8 cellular contexts compared by ENCODE assay signal in genomic region chr12:1606021-1606622, GRCh38.
DNase-seq lines count a peak whose midpoint lies in the region; ATAC-seq lines count a peak whose summit lies in the region.

No MANE protein-coding gene starts in this region.

- peak overlapping the region; percentile 73 for H3K4me3 Mint-ChIP-seq in central memory CD8-positive, alpha-beta T cell

- no peak for ATAC-seq in central memory CD8-positive, alpha-beta T cell (replicated peaks; ENCODE audit: extremely low read depth, poor library complexity, severe bottlenecking)

- H3K36me3 Mint-ChIP-seq in central memory CD8-positive, alpha-beta T cell (ENCODE audit: insufficient read depth): peaks cover 11% of the 10 kb centered on the region

- H3K27ac Mint-ChIP-seq in central memory CD8-positive, alpha-beta T cell (ENCODE audit: low read depth): no peak overlapping the region

- DNase-seq in GM04503 (ENCODE audit: low read depth) (peak; percentile 68), HCEC 1CT (peak; percentile 92), NCI-H1092 (lab: John Stamatoyannopoulos, UW) (peak; percentile 14), UCSD-AML1 (lab: John Stamatoyannopoulos, UW; ENCODE audit: unreplicated experiment) (peak; percentile 43), left kidney (ENCODE audit: low read depth, low spot score) (peak; percentile 55), DMS114 treated with DMSO at 0.1 percent for 48 hours (lab: John Stamatoyannopoulos, UW; ENCODE audit: unreplicated experiment) (no peak)
- no peak for DNase-seq in central memory CD8-positive, alpha-beta T cell (ENCODE audit: low spot score in 2 of 2)
- DNase-seq in stimulated activated CD4-positive, alpha-beta T cell treated with anti-CD3 and anti-CD28 coated beads, Interleukin-2, amount 100 ng/mL, for 24 hours: peak; percentile 83 to 85

- H3K9me3 Mint-ChIP-seq in central memory CD8-positive, alpha-beta T cell: no peaks in the 10 kb centered on the region

- H3K4me1 Mint-ChIP-seq in central memory CD8-positive, alpha-beta T cell: peaks cover 30% of the 10 kb centered on the region

- no peaks in the 10 kb centered on the region for H3K27me3 Mint-ChIP-seq in central memory CD8-positive, alpha-beta T cell

Comparison
In these comparisons a context has a peak if more than half of its experiments do, and no peak if none do; other contexts are left out.
1. DNase-seq: peak in GM04503 (single experiment), HCEC 1CT (single experiment), NCI-H1092 (single experiment), UCSD-AML1 (single experiment), left kidney (single experiment) and stimulated activated CD4-positive, alpha-beta T cell treated with anti-CD3 and anti-CD28 coated beads, Interleukin-2, amount 100 ng/mL, for 24 hours (2 of 2); none in central memory CD8-positive, alpha-beta T cell (0 of 2) and DMS114 treated with DMSO at 0.1 percent for 48 hours (single experiment).